8 cellular contexts compared by ENCODE assay signal in genomic region chr19:41265376-41266153, GRCh38. TPM values are rescaled to one million over a fixed set of nuclear protein-coding genes. Genes with fewer than 3 reads are reported as not detected.
DNase-seq lines count a peak whose midpoint lies in the region; ATAC-seq and TF ChIP-seq lines count a peak whose summit lies in the region.

No MANE protein-coding gene starts in this region.

- intact Hi-C loops in vagina (cut with DNase I): loop anchor here (5.0 kb wide), 1 partner anchor 42 kb away; no protein-coding TSS in a partner anchor

- ATAC-seq in GM18873 (IDR thresholded peaks at IDR 0.05; ENCODE audit: low FRiP score, unreplicated experiment) (no peak), GM19463 (IDR thresholded peaks at IDR 0.05; ENCODE audit: unreplicated experiment) (no peak)

- H3K9me3 ChIP-seq in mesodermal cell (ENCODE audit: control insufficient read depth, low read length): no peaks in the 10 kb centered on the region
- H3K9me3 ChIP-seq in vagina: no peaks in the 10 kb centered on the region

- WGBS in mesodermal cell (ENCODE audit: insufficient coverage in 2 of 2), 2 experiments: 10 to 13% methylated on average over 17 of the region's 17 CpGs

- H3K27ac ChIP-seq in mesodermal cell (ENCODE audit: low read depth, low read length, severe bottlenecking): peak overlapping the region; percentile 97
- peak overlapping the region; percentile 96 for H3K27ac ChIP-seq in vagina

- H3K4me1 ChIP-seq in mesodermal cell (ENCODE audit: control insufficient read depth, insufficient read depth, low read length, poor library complexity, severe bottlenecking): peaks cover 24% of the 10 kb centered on the region
- H3K4me1 ChIP-seq in vagina: peaks cover 28% of the 10 kb centered on the region

- H3K36me3 ChIP-seq in mesodermal cell (ENCODE audit: control insufficient read depth, insufficient read depth, low read length): peaks cover 57% of the 10 kb centered on the region
- H3K36me3 ChIP-seq in vagina: peaks cover 3 to 26% of the 10 kb centered on the region in 2 donors

- TF ChIP-seq POLR2A in vagina (IDR thresholded peaks at IDR 0.05): no peak

- H3K27me3 ChIP-seq in vagina: no peaks in the 10 kb centered on the region

- peak; percentile 40 for DNase-seq in NCI-H146 (lab: John Stamatoyannopoulos, UW)
- DNase-seq in NCI-H146 treated with DMSO at 0.1 percent for 48 hours (lab: John Stamatoyannopoulos, UW; ENCODE audit: unreplicated experiment): no peak
- peak; percentile 40 for DNase-seq in RPMI7951 (ENCODE audit: low read depth)
- DNase-seq in choroid plexus epithelial cell (ENCODE audit: low read depth): peak; percentile 41
- no peak for DNase-seq in vagina (ENCODE audit: extremely low spot score in 2 of 2)

- H3K4me3 ChIP-seq in choroid plexus epithelial cell (ENCODE audit: low read depth, low read length) (peak overlapping the region; percentile 91), mesodermal cell (ENCODE audit: extremely low read depth, insufficient read depth, low read length, poor library complexity, severe bottlenecking) (peak overlapping the region; percentile 95), vagina (peak overlapping the region; percentile 80 to 88)

- no peak for TF ChIP-seq CTCF in choroid plexus epithelial cell (conservative IDR thresholded peaks at IDR 0.05; ENCODE audit: low read depth, low read length)
- no peak for TF ChIP-seq CTCF in vagina (IDR thresholded peaks at IDR 0.05)

RNA-seq across cellular contexts. Expression of gene HNRNPUL1, which starts 1.4 kb away (rescaled TPM):
- total RNA-seq in RPMI7951 (2014; rRNA removed; shearing (Covaris generic)): 101 and 105 TPM in 2 replicates
- 214 TPM for polyA plus RNA-seq in mesodermal cell (2013, experiment 1 of 2)
- 198 TPM for polyA plus RNA-seq in mesodermal cell (2013, experiment 2 of 2)
- total RNA-seq in vagina: 116 TPM

RNA-seq across cellular contexts. Expression of gene CCDC97, which starts 44.4 kb away (rescaled TPM):
- total RNA-seq in RPMI7951 (2014; rRNA removed; shearing (Covaris generic)): 8.2 and 9.3 TPM in 2 replicates
- polyA plus RNA-seq in mesodermal cell (2013, experiment 1 of 2): 14.6 TPM
- polyA plus RNA-seq in mesodermal cell (2013, experiment 2 of 2): 13.1 TPM
- 16.9 TPM for total RNA-seq in vagina

RNA-seq across cellular contexts. Expression of gene AXL, which starts 46.5 kb away (rescaled TPM):
- total RNA-seq in RPMI7951 (2014; rRNA removed; shearing (Covaris generic)): 140 and 156 TPM in 2 replicates
- 88.9 TPM for polyA plus RNA-seq in mesodermal cell (2013, experiment 1 of 2)
- polyA plus RNA-seq in mesodermal cell (2013, experiment 2 of 2): 83.4 TPM
- total RNA-seq in vagina: 53.5 TPM

Comparison
In these comparisons a context has a peak if more than half of its experiments do, and no peak if none do; other contexts are left out.
1. DNase-seq: peak in NCI-H146 (single experiment), RPMI7951 (single experiment) and choroid plexus epithelial cell (single experiment); none in NCI-H146 treated with DMSO at 0.1 percent for 48 hours (single experiment) and vagina (0 of 2).
2. Peak in every context shown above with its lines, with median percentiles within 50 percentile points of each other: H3K4me3 ChIP-seq.